19 cellular contexts compared by ENCODE assay signal in the genomic region with DNA sequence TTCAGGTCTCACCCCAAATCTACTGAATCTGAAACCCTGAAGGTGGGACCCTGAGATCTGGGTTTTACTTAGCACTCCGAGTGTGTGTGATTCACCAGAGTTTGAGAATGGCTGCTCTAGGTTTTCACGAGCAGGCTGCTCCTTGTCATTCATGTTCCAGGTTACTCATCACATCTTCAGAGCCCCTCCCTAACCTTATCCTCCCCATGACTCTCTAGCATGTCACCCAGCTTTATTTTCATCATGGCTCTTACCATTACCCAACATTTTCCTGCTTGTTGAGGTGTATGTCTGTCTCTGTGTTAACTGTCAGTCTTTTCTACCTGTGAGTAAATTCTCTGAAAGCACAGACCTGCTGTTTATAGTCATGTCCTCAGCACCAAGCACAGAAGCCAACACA.
DNase-seq lines count a peak whose midpoint lies in the region; ATAC-seq and TF ChIP-seq lines count a peak whose summit lies in the region.
"Had no signal": no experiment of that assay in that cellular context is flagged by ENCODE, and none has a peak within 500 bp of the region (broad histone marks: within the 10 kb centered on the region; RNA-seq: fewer than 3 reads in every experiment).

No MANE protein-coding gene starts in this region.

- H3K27ac ChIP-seq in RWPE2 (ENCODE audit: poor library complexity, severe bottlenecking) (no peak overlapping the region), mesenchymal stem cell (ENCODE audit: low read length, poor library complexity, severe bottlenecking) (no peak overlapping the region), endodermal cell (ENCODE audit: low read depth, low read length) (no peak overlapping the region)
- H3K27ac ChIP-seq: GM23248, HL-60 had no signal

- 91% methylated on average over 2 of the region's 2 CpGs for WGBS in mesenchymal stem cell
- WGBS in endodermal cell (ENCODE audit: insufficient coverage in 1 of 2, insufficient read length in 1 of 2), 2 experiments: 70 to 90% methylated on average over 1 to 2 of the region's 2 CpGs

- no peak overlapping the region for H3K27ac Mint-ChIP-seq in endodermal cell
- H3K27ac Mint-ChIP-seq: CD4-positive, CD25-positive, alpha-beta regulatory T cell; CD8-positive, alpha-beta memory T cell had no signal

- H3K36me3 ChIP-seq in RWPE2 (ENCODE audit: low read depth) (no peaks in the 10 kb centered on the region), mesenchymal stem cell (ENCODE audit: control insufficient read depth in 1 of 2, insufficient read depth in 2 of 2, low read depth in 1 of 2, low read length in 2 of 2) (no peaks in the 10 kb centered on the region), endodermal cell (ENCODE audit: control insufficient read depth, insufficient read depth, low read length) (no peaks in the 10 kb centered on the region)
- H3K36me3 ChIP-seq: BE2C, HAP-1 had no signal

- H2BK5ac ChIP-seq in mesenchymal stem cell (ENCODE audit: low read depth, low read length, poor library complexity, severe bottlenecking): no peak overlapping the region

- no peaks in the 10 kb centered on the region for H3K4me1 ChIP-seq in RWPE2 (ENCODE audit: insufficient read depth, poor library complexity, severe bottlenecking)
- no peaks in the 10 kb centered on the region for H3K4me1 ChIP-seq in mesenchymal stem cell (ENCODE audit: control insufficient read depth, insufficient read depth, low read depth, low read length)
- H3K4me1 ChIP-seq in endodermal cell (ENCODE audit: control insufficient read depth, insufficient read depth, low read length): no peaks in the 10 kb centered on the region
- H3K4me1 ChIP-seq: BE2C, HAP-1 had no signal

- no peaks in the 10 kb centered on the region for H3K79me1 ChIP-seq in mesenchymal stem cell (replicated peaks; ENCODE audit: low read length, poor library complexity, severe bottlenecking)

- H3K4me1 Mint-ChIP-seq in endodermal cell: peaks cover 4% of the 10 kb centered on the region
- H3K4me1 Mint-ChIP-seq: CD4-positive, CD25-positive, alpha-beta regulatory T cell; CD8-positive, alpha-beta memory T cell had no signal

- H3K27me3 Mint-ChIP-seq in endodermal cell (ENCODE audit: insufficient read depth): peaks cover 6% of the 10 kb centered on the region
- H3K27me3 Mint-ChIP-seq: CD4-positive, CD25-positive, alpha-beta regulatory T cell; CD8-positive, alpha-beta memory T cell had no signal

- H3K36me3 Mint-ChIP-seq in endodermal cell (ENCODE audit: low read depth): no peaks in the 10 kb centered on the region
- H3K36me3 Mint-ChIP-seq: CD4-positive, CD25-positive, alpha-beta regulatory T cell; CD8-positive, alpha-beta memory T cell had no signal

- no peak overlapping the region for H3K23ac ChIP-seq in mesenchymal stem cell (ENCODE audit: low read length in 2 of 2)

- H3K14ac ChIP-seq in mesenchymal stem cell (ENCODE audit: low read length in 2 of 2): no peak overlapping the region

- no peak overlapping the region for H2BK120ac ChIP-seq in mesenchymal stem cell (ENCODE audit: low read depth, low read length)

- H3K4ac ChIP-seq in mesenchymal stem cell (ENCODE audit: low read depth in 1 of 2, low read length in 2 of 2): no peak overlapping the region

- no peak overlapping the region for H3K4me2 ChIP-seq in mesenchymal stem cell (ENCODE audit: low read length, poor library complexity, severe bottlenecking)

- H2AFZ ChIP-seq in mesenchymal stem cell (ENCODE audit: low read depth, low read length): peak overlapping the region; percentile 11
- H2AFZ ChIP-seq: GM23248 had no signal

- H4K91ac ChIP-seq in mesenchymal stem cell (ENCODE audit: low read length): no peak overlapping the region

- H2BK15ac ChIP-seq in mesenchymal stem cell (ENCODE audit: low read depth, poor library complexity, severe bottlenecking): no peak overlapping the region

- no peaks in the 10 kb centered on the region for H3K27me3 ChIP-seq in RWPE2 (ENCODE audit: insufficient read depth, poor library complexity, severe bottlenecking)
- peaks cover 0 to 2% of the 10 kb centered on the region in 2 experiments for H3K27me3 ChIP-seq in mesenchymal stem cell (ENCODE audit: control insufficient read depth in 1 of 2, insufficient read depth in 1 of 2, low read length in 2 of 2)
- peaks cover 7% of the 10 kb centered on the region for H3K27me3 ChIP-seq in endodermal cell (ENCODE audit: control insufficient read depth, insufficient read depth, low read length, poor library complexity, severe bottlenecking)
- H3K27me3 ChIP-seq: BE2C had no signal

- no peak for TF ChIP-seq CTCF in RWPE2 (IDR thresholded peaks at IDR 0.05; ENCODE audit: poor library complexity, severe bottlenecking)
- TF ChIP-seq CTCF in epithelial cell of esophagus (IDR thresholded peaks at IDR 0.05; ENCODE audit: insufficient read depth, low read depth, low read length, missing control alignments): no peak
- no peak for TF ChIP-seq CTCF in endodermal cell (conservative IDR thresholded peaks at IDR 0.05)

- H3K18ac ChIP-seq in mesenchymal stem cell (ENCODE audit: low read depth in 1 of 2, low read length in 2 of 2): no peak overlapping the region

- H3K4me3 ChIP-seq in RWPE2 (ENCODE audit: severe bottlenecking): no peak overlapping the region
- no peak overlapping the region for H3K4me3 ChIP-seq in epithelial cell of esophagus (ENCODE audit: low read length)
- no peak overlapping the region for H3K4me3 ChIP-seq in mesenchymal stem cell (ENCODE audit: insufficient read depth in 1 of 2, low read depth in 1 of 2, low read length in 2 of 2)
- H3K4me3 ChIP-seq in endodermal cell (ENCODE audit: low read length): no peak overlapping the region
- H3K4me3 ChIP-seq: GM23248, HAP-1 had no signal

- no peak overlapping the region for H2AK5ac ChIP-seq in mesenchymal stem cell (ENCODE audit: low read length, severe bottlenecking)

- H3K9me3 ChIP-seq in RWPE2 (ENCODE audit: severe bottlenecking) (no peaks in the 10 kb centered on the region), mesenchymal stem cell (ENCODE audit: control insufficient read depth, low read length) (peaks cover 4% of the 10 kb centered on the region), endodermal cell (ENCODE audit: control insufficient read depth, low read length) (peaks cover 9% of the 10 kb centered on the region)

- DNase-seq in RWPE2 (ENCODE audit: low spot score) (no peak), epithelial cell of esophagus (ENCODE audit: low read depth) (peak; percentile 38), mesenchymal stem cell (no peak), G401 (ENCODE audit: low spot score) (no peak), endodermal cell (no peak), OCI-M2 (lab: John Stamatoyannopoulos, UW; ENCODE audit: unreplicated experiment) (no peak)
- DNase-seq: ACHN; BE2C; C1 segment of cervical spinal cord; CD4-positive, CD25-positive, alpha-beta regulatory T cell; CD8-positive, alpha-beta memory T cell; COR-L47; DMS 273 treated with DMSO at 0.1 percent for 48 hours; DMS53; DND-41; EL; GM23248 had no signal

- H3K4me3 Mint-ChIP-seq in endodermal cell: no peak overlapping the region
- H3K4me3 Mint-ChIP-seq: CD4-positive, CD25-positive, alpha-beta regulatory T cell; CD8-positive, alpha-beta memory T cell had no signal

- no peak overlapping the region for H3K9ac ChIP-seq in mesenchymal stem cell (ENCODE audit: low read length)
- H3K9ac ChIP-seq in endodermal cell (ENCODE audit: extremely low read depth, low read length, poor library complexity, severe bottlenecking): no peak overlapping the region
- H3K9ac ChIP-seq: GM23248 had no signal

- H2BK12ac ChIP-seq in mesenchymal stem cell (ENCODE audit: low read length in 2 of 2): no peak overlapping the region

- in situ Hi-C loops in G401 (cut with HindIII; ENCODE audit: low sequenced_read_pairs): no loop called here

- peak; percentile 50; the same call in 1 of the 3 replicates for ATAC-seq in RWPE2 (ENCODE audit: low read depth)

- H3K9me3 Mint-ChIP-seq in endodermal cell: peaks cover 12% of the 10 kb centered on the region

- no peak overlapping the region for H4K8ac ChIP-seq in mesenchymal stem cell (ENCODE audit: low read length)
